In genomic region chr11:1208361-1209261, GRCh38 we compare ENCODE assay signal across 23 cellular contexts. TPM values are rescaled to one million over a fixed set of nuclear protein-coding genes. Genes with fewer than 3 reads are reported as not detected.
A peak's percentile ranks its signal among the peaks of the same experiment; 100 is the strongest.
DNase-seq lines count a peak whose midpoint lies in the region; ATAC-seq and TF ChIP-seq lines count a peak whose summit lies in the region.
"Had no signal": no experiment of that assay in that cellular context is flagged by ENCODE, and none has a peak within 500 bp of the region (broad histone marks: within the 10 kb centered on the region; RNA-seq: fewer than 3 reads in every experiment).

No MANE protein-coding gene starts in this region.

- TF ChIP-seq POLR2A in transverse colon (IDR thresholded peaks at IDR 0.05), result no peak

- no peak for ATAC-seq in activated naive CD8-positive, alpha-beta T cell treated with anti-CD3 and anti-CD28 coated beads, Interleukin-2, amount 10 ng/mL, durations not matched to agents 7 days and 5 days (ENCODE audit: low read depth)
- ATAC-seq in activated naive CD8-positive, alpha-beta T cell treated with anti-CD3 and anti-CD28 coated beads, Interleukin-2, amount 50 U/mL, for 24 hours, result no peak
- no peak for ATAC-seq in HG03442 (IDR thresholded peaks at IDR 0.05; ENCODE audit: unreplicated experiment)
- ATAC-seq: activated CD4-positive, alpha-beta T cell treated with anti-CD3 and anti-CD28 coated beads for 36 hours; activated CD8-positive, alpha-beta memory T cell treated with anti-CD3 and anti-CD28 coated beads, Interleukin-2, amount 10 ng/mL, durations not matched to agents 7 days and 5 days; gastrocnemius medialis had no signal

- in situ Hi-C loops in transverse colon (cut with MboI; ENCODE audit: low pct_ligation_motif_present in 1 of 4, low pct_unique_long_range_greater_than_20kb in 1 of 4, low sequenced_read_pairs in 3 of 4), result loop anchor here in 2 of 4 donors (25.0 kb wide), 1 partner anchor 304 kb away; no protein-coding TSS in a partner anchor

- H3K9me3 ChIP-seq in endodermal cell (ENCODE audit: control insufficient read depth, low read length), result peaks cover 12% of the 10 kb centered on the region
- H3K9me3 ChIP-seq in transverse colon, result peaks cover 13 to 16% of the 10 kb centered on the region in 2 donors

- intact Hi-C loops in transverse colon (cut with DNase I; ENCODE audit: low total_unique reads), result no loop called here

- H3K4me1 ChIP-seq in endodermal cell (ENCODE audit: control insufficient read depth, insufficient read depth, low read length) (no peaks in the 10 kb centered on the region), transverse colon (peaks cover 2 to 5% (median 3%) of the 10 kb centered on the region in 4 donors)
- H3K4me1 ChIP-seq: ascending aorta, esophagus muscularis mucosa, gastrocnemius medialis had no signal

- WGBS in endodermal cell (ENCODE audit: insufficient coverage in 1 of 2, insufficient read length in 1 of 2), 2 experiments, result 92 to 95% methylated on average over 19 to 39 of the region's 39 CpGs
- 90% methylated on average over 38 of the region's 39 CpGs; no CpG with 5 or more reads in 1 of the 2 donors for WGBS in transverse colon (ENCODE audit: low coverage in 1 of 2), 2 donors

- H3K36me3 ChIP-seq in endodermal cell (ENCODE audit: control insufficient read depth, insufficient read depth, low read length), result no peaks in the 10 kb centered on the region
- no peaks in the 10 kb centered on the region for H3K36me3 ChIP-seq in transverse colon
- H3K36me3 ChIP-seq: ascending aorta, esophagus muscularis mucosa, gastrocnemius medialis had no signal

- no peaks in the 10 kb centered on the region for H3K4me1 Mint-ChIP-seq in activated naive CD8-positive, alpha-beta T cell treated with anti-CD3 and anti-CD28 coated beads, Interleukin-2, amount 10 ng/mL, durations not matched to agents 7 days and 5 days
- no peaks in the 10 kb centered on the region for H3K4me1 Mint-ChIP-seq in activated naive CD8-positive, alpha-beta T cell treated with anti-CD3 and anti-CD28 coated beads, Interleukin-2, amount 50 U/mL, for 24 hours
- no peaks in the 10 kb centered on the region for H3K4me1 Mint-ChIP-seq in endodermal cell
- H3K4me1 Mint-ChIP-seq in mesothelial cell of epicardium, result no peaks in the 10 kb centered on the region
- no peaks in the 10 kb centered on the region for H3K4me1 Mint-ChIP-seq in activated CD4-positive, alpha-beta memory T cell treated with anti-CD3 and anti-CD28 coated beads, Interleukin-2, amount 10 ng/mL, durations not matched to agents 7 days and 5 days
- H3K4me1 Mint-ChIP-seq: activated CD4-positive, alpha-beta T cell treated with anti-CD3 and anti-CD28 coated beads for 36 hours; activated CD8-positive, alpha-beta memory T cell treated with anti-CD3 and anti-CD28 coated beads, Interleukin-2, amount 10 ng/mL, durations not matched to agents 7 days and 5 days; neural crest cell had no signal

- peaks cover 3% of the 10 kb centered on the region for H3K9me3 Mint-ChIP-seq in activated naive CD8-positive, alpha-beta T cell treated with anti-CD3 and anti-CD28 coated beads, Interleukin-2, amount 10 ng/mL, durations not matched to agents 7 days and 5 days
- peaks cover 24% of the 10 kb centered on the region for H3K9me3 Mint-ChIP-seq in activated naive CD8-positive, alpha-beta T cell treated with anti-CD3 and anti-CD28 coated beads, Interleukin-2, amount 50 U/mL, for 24 hours
- H3K9me3 Mint-ChIP-seq in endodermal cell (peaks cover 38% of the 10 kb centered on the region), mesothelial cell of epicardium (peaks cover 33% of the 10 kb centered on the region)
- H3K9me3 Mint-ChIP-seq in activated CD4-positive, alpha-beta memory T cell treated with anti-CD3 and anti-CD28 coated beads, Interleukin-2, amount 10 ng/mL, durations not matched to agents 7 days and 5 days, result peaks cover 7% of the 10 kb centered on the region

- no peak overlapping the region for H3K4me3 ChIP-seq in endodermal cell (ENCODE audit: low read length)
- H3K4me3 ChIP-seq in transverse colon, result no peak overlapping the region
- H3K4me3 ChIP-seq: ascending aorta, esophagus muscularis mucosa, gastrocnemius medialis had no signal

- H3K27ac Mint-ChIP-seq in activated naive CD8-positive, alpha-beta T cell treated with anti-CD3 and anti-CD28 coated beads, Interleukin-2, amount 10 ng/mL, durations not matched to agents 7 days and 5 days, result no peak overlapping the region
- H3K27ac Mint-ChIP-seq in activated naive CD8-positive, alpha-beta T cell treated with anti-CD3 and anti-CD28 coated beads, Interleukin-2, amount 50 U/mL, for 24 hours, result no peak overlapping the region
- H3K27ac Mint-ChIP-seq in endodermal cell, result no peak overlapping the region
- no peak overlapping the region for H3K27ac Mint-ChIP-seq in mesothelial cell of epicardium
- no peak overlapping the region for H3K27ac Mint-ChIP-seq in activated CD4-positive, alpha-beta memory T cell treated with anti-CD3 and anti-CD28 coated beads, Interleukin-2, amount 10 ng/mL, durations not matched to agents 7 days and 5 days
- H3K27ac Mint-ChIP-seq: activated CD4-positive, alpha-beta T cell treated with anti-CD3 and anti-CD28 coated beads for 36 hours; activated CD8-positive, alpha-beta memory T cell treated with anti-CD3 and anti-CD28 coated beads, Interleukin-2, amount 10 ng/mL, durations not matched to agents 7 days and 5 days had no signal

- H3K27ac ChIP-seq in endodermal cell (ENCODE audit: low read depth, low read length) (no peak overlapping the region), transverse colon (no peak overlapping the region), RWPE1 (no peak overlapping the region)
- H3K27ac ChIP-seq: ascending aorta, esophagus muscularis mucosa, gastrocnemius medialis had no signal

- H3K9ac ChIP-seq in endodermal cell (ENCODE audit: extremely low read depth, low read length, poor library complexity, severe bottlenecking), result no peak overlapping the region

- CTCF ChIA-PET in activated CD4-positive, alpha-beta memory T cell treated with anti-CD3 and anti-CD28 coated beads, Interleukin-2, amount 10 ng/mL, durations not matched to agents 7 days and 5 days (lab: Charles Lee), result no interaction called here
- CTCF ChIA-PET in RWPE1 (lab: Yijun Ruan, JAX), result no interaction called here

- POLR2A ChIA-PET in activated naive CD8-positive, alpha-beta T cell treated with anti-CD3 and anti-CD28 coated beads, Interleukin-2, amount 10 ng/mL, durations not matched to agents 7 days and 5 days (lab: Charles Lee), result no interaction called here
- POLR2A ChIA-PET in activated CD4-positive, alpha-beta memory T cell treated with anti-CD3 and anti-CD28 coated beads, Interleukin-2, amount 10 ng/mL, durations not matched to agents 7 days and 5 days (lab: Charles Lee), result no interaction called here
- POLR2A ChIA-PET in RWPE1 (lab: Yijun Ruan, JAX; ENCODE audit: low non-redundant PET), result no interaction called here

- H3K27me3 ChIP-seq in endodermal cell (ENCODE audit: control insufficient read depth, insufficient read depth, low read length, poor library complexity, severe bottlenecking) (no peaks in the 10 kb centered on the region), transverse colon (no peaks in the 10 kb centered on the region)
- H3K27me3 ChIP-seq: ascending aorta had no signal

- H3K36me3 Mint-ChIP-seq in activated naive CD8-positive, alpha-beta T cell treated with anti-CD3 and anti-CD28 coated beads, Interleukin-2, amount 10 ng/mL, durations not matched to agents 7 days and 5 days, result no peaks in the 10 kb centered on the region
- H3K36me3 Mint-ChIP-seq in activated naive CD8-positive, alpha-beta T cell treated with anti-CD3 and anti-CD28 coated beads, Interleukin-2, amount 50 U/mL, for 24 hours (ENCODE audit: low read depth), result peaks cover 5% of the 10 kb centered on the region
- H3K36me3 Mint-ChIP-seq in endodermal cell (ENCODE audit: low read depth), result no peaks in the 10 kb centered on the region
- no peaks in the 10 kb centered on the region for H3K36me3 Mint-ChIP-seq in mesothelial cell of epicardium
- H3K36me3 Mint-ChIP-seq in activated CD4-positive, alpha-beta memory T cell treated with anti-CD3 and anti-CD28 coated beads, Interleukin-2, amount 10 ng/mL, durations not matched to agents 7 days and 5 days (ENCODE audit: low read depth), result no peaks in the 10 kb centered on the region

- no peak overlapping the region for H3K4me3 Mint-ChIP-seq in activated naive CD8-positive, alpha-beta T cell treated with anti-CD3 and anti-CD28 coated beads, Interleukin-2, amount 10 ng/mL, durations not matched to agents 7 days and 5 days
- H3K4me3 Mint-ChIP-seq in activated naive CD8-positive, alpha-beta T cell treated with anti-CD3 and anti-CD28 coated beads, Interleukin-2, amount 50 U/mL, for 24 hours, result no peak overlapping the region
- no peak overlapping the region for H3K4me3 Mint-ChIP-seq in endodermal cell
- H3K4me3 Mint-ChIP-seq in mesothelial cell of epicardium, result no peak overlapping the region
- no peak overlapping the region for H3K4me3 Mint-ChIP-seq in activated CD4-positive, alpha-beta memory T cell treated with anti-CD3 and anti-CD28 coated beads, Interleukin-2, amount 10 ng/mL, durations not matched to agents 7 days and 5 days
- H3K4me3 Mint-ChIP-seq: activated CD4-positive, alpha-beta T cell treated with anti-CD3 and anti-CD28 coated beads for 36 hours; activated CD8-positive, alpha-beta memory T cell treated with anti-CD3 and anti-CD28 coated beads, Interleukin-2, amount 10 ng/mL, durations not matched to agents 7 days and 5 days; neural crest cell had no signal

- TF ChIP-seq CTCF in endodermal cell (conservative IDR thresholded peaks at IDR 0.05) (no peak), mesothelial cell of epicardium (IDR thresholded peaks at IDR 0.05; ENCODE audit: unreplicated experiment) (no peak), transverse colon (IDR thresholded peaks at IDR 0.05) (no peak), RWPE1 (conservative IDR thresholded peaks at IDR 0.05; ENCODE audit: low read depth) (no peak)

- TF ChIP-seq EP300 in transverse colon (IDR thresholded peaks at IDR 0.05; ENCODE audit: low read depth), result no peak

- DNase-seq in activated naive CD8-positive, alpha-beta T cell treated with anti-CD3 and anti-CD28 coated beads, Interleukin-2, amount 10 ng/mL, durations not matched to agents 7 days and 5 days, result peak; percentile 11
- no peak for DNase-seq in activated naive CD8-positive, alpha-beta T cell treated with anti-CD3 and anti-CD28 coated beads, Interleukin-2, amount 50 U/mL, for 24 hours
- peak; percentile 36 for DNase-seq in endodermal cell
- peak; percentile 14 to 31 for DNase-seq in mesothelial cell of epicardium (ENCODE audit: low spot score in 2 of 2, unreplicated experiment in 2 of 2)
- peak; percentile 4 for DNase-seq in transverse colon
- no peak for DNase-seq in activated CD4-positive, alpha-beta memory T cell treated with anti-CD3 and anti-CD28 coated beads, Interleukin-2, amount 10 ng/mL, durations not matched to agents 7 days and 5 days
- DNase-seq in RWPE1 (ENCODE audit: low spot score), result no peak
- DNase-seq: activated CD8-positive, alpha-beta memory T cell treated with anti-CD3 and anti-CD28 coated beads, Interleukin-2, amount 10 ng/mL, durations not matched to agents 7 days and 5 days; activated gamma-delta T cell; effector memory CD4-positive, alpha-beta T cell; kidney glomerular epithelial cell; midbrain; NCI-H1105 treated with DMSO at 0.1 percent for 48 hours; NCI-H2107; NCI-H510A treated with DMSO at 0.1 percent for 48 hours had no signal

- H3K27me3 Mint-ChIP-seq in activated naive CD8-positive, alpha-beta T cell treated with anti-CD3 and anti-CD28 coated beads, Interleukin-2, amount 10 ng/mL, durations not matched to agents 7 days and 5 days, result peaks cover 10% of the 10 kb centered on the region
- peaks cover 14% of the 10 kb centered on the region for H3K27me3 Mint-ChIP-seq in activated naive CD8-positive, alpha-beta T cell treated with anti-CD3 and anti-CD28 coated beads, Interleukin-2, amount 50 U/mL, for 24 hours
- H3K27me3 Mint-ChIP-seq in endodermal cell (ENCODE audit: insufficient read depth) (peaks cover 15% of the 10 kb centered on the region), mesothelial cell of epicardium (ENCODE audit: low read depth) (peaks cover 12% of the 10 kb centered on the region)
- peaks cover 9% of the 10 kb centered on the region for H3K27me3 Mint-ChIP-seq in activated CD4-positive, alpha-beta memory T cell treated with anti-CD3 and anti-CD28 coated beads, Interleukin-2, amount 10 ng/mL, durations not matched to agents 7 days and 5 days

RNA-seq across cellular contexts. Expression of gene MUC5B, which starts 14.3 kb away (rescaled TPM):
- not detected for total RNA-seq in activated naive CD8-positive, alpha-beta T cell treated with anti-CD3 and anti-CD28 coated beads, Interleukin-2, amount 10 ng/mL, durations not matched to agents 7 days and 5 days
- not detected for total RNA-seq in endodermal cell
- polyA plus RNA-seq in endodermal cell (2013, experiment 1 of 2), result 0.04 TPM
- 0.04 TPM for polyA plus RNA-seq in endodermal cell (2013, experiment 2 of 2)
- not detected in 3 replicates for total RNA-seq in mesothelial cell of epicardium
- total RNA-seq in transverse colon, result 100 to 1,000 TPM in 2 of 4 donors, 10 to 100 TPM in 2; 58.0 to 825 (median 85.6) TPM
- total RNA-seq in activated CD4-positive, alpha-beta memory T cell treated with anti-CD3 and anti-CD28 coated beads, Interleukin-2, amount 10 ng/mL, durations not matched to agents 7 days and 5 days, result not detected
- total RNA-seq: activated CD4-positive, alpha-beta T cell treated with anti-CD3 and anti-CD28 coated beads for 36 hours; activated CD8-positive, alpha-beta memory T cell treated with anti-CD3 and anti-CD28 coated beads, Interleukin-2, amount 10 ng/mL, durations not matched to agents 7 days and 5 days; RPMI7951; temporal lobe had no signal

RNA-seq across cellular contexts. Expression of gene MUC5AC, which starts 50.9 kb away (rescaled TPM):
- not detected for total RNA-seq in activated naive CD8-positive, alpha-beta T cell treated with anti-CD3 and anti-CD28 coated beads, Interleukin-2, amount 10 ng/mL, durations not matched to agents 7 days and 5 days
- total RNA-seq in endodermal cell (not detected), mesothelial cell of epicardium (not detected in 3 replicates), transverse colon (not detected)
- not detected for polyA plus RNA-seq in endodermal cell (2013, experiment 1 of 2)
- not detected for polyA plus RNA-seq in endodermal cell (2013, experiment 2 of 2)
- total RNA-seq in activated CD4-positive, alpha-beta memory T cell treated with anti-CD3 and anti-CD28 coated beads, Interleukin-2, amount 10 ng/mL, durations not matched to agents 7 days and 5 days, result not detected
- total RNA-seq: activated CD4-positive, alpha-beta T cell treated with anti-CD3 and anti-CD28 coated beads for 36 hours; activated CD8-positive, alpha-beta memory T cell treated with anti-CD3 and anti-CD28 coated beads, Interleukin-2, amount 10 ng/mL, durations not matched to agents 7 days and 5 days; gastrocnemius medialis; neural crest cell; RPMI7951 had no signal

Comparison
In these comparisons a context has a peak if more than half of its experiments do, and no peak if none do; other contexts are left out.
1. DNase-seq: peak in activated naive CD8-positive, alpha-beta T cell treated with anti-CD3 and anti-CD28 coated beads, Interleukin-2, amount 10 ng/mL, durations not matched to agents 7 days and 5 days (single experiment), endodermal cell (single experiment), mesothelial cell of epicardium (2 of 2) and transverse colon (single experiment); none in activated naive CD8-positive, alpha-beta T cell treated with anti-CD3 and anti-CD28 coated beads, Interleukin-2, amount 50 U/mL, for 24 hours (single experiment), activated CD4-positive, alpha-beta memory T cell treated with anti-CD3 and anti-CD28 coated beads, Interleukin-2, amount 10 ng/mL, durations not matched to agents 7 days and 5 days (single experiment) and RWPE1 (single experiment).
2. RNA of gene MUC5B, which starts 14.3 kb away (total RNA-seq): 58.0 to 825 TPM in transverse colon; not detected in endodermal cell, not detected in activated naive CD8-positive, alpha-beta T cell treated with anti-CD3 and anti-CD28 coated beads, Interleukin-2, amount 10 ng/mL, durations not matched to agents 7 days and 5 days, not detected in mesothelial cell of epicardium and not detected in activated CD4-positive, alpha-beta memory T cell treated with anti-CD3 and anti-CD28 coated beads, Interleukin-2, amount 10 ng/mL, durations not matched to agents 7 days and 5 days; every median in the first group is over 10 times any median in the second.